In genomic region chr18:64919971-64920370, GRCh38 we compare ENCODE assay signal across 15 cellular contexts.
DNase-seq lines count a peak whose midpoint lies in the region; ATAC-seq, FAIRE-seq and TF ChIP-seq lines count a peak whose summit lies in the region.
"Had no signal": no experiment of that assay in that cellular context is flagged by ENCODE, and none has a peak within 500 bp of the region (broad histone marks: within the 10 kb centered on the region; RNA-seq: fewer than 3 reads in every experiment).

No MANE protein-coding gene starts in this region.

- H3K4me3 ChIP-seq in pancreas, result no peak overlapping the region
- H3K4me3 ChIP-seq: BLaER1 had no signal

- H3K27me3 ChIP-seq in pancreas, result no peaks in the 10 kb centered on the region
- H3K27me3 ChIP-seq: BLaER1 had no signal

- H3K27ac ChIP-seq in pancreas, result no peak overlapping the region
- H3K27ac ChIP-seq: 22Rv1, BLaER1 had no signal

- no peaks in the 10 kb centered on the region for H3K36me3 ChIP-seq in pancreas
- H3K36me3 ChIP-seq: BLaER1 had no signal

- ATAC-seq in pancreas (peak in 3 of 4 donors; percentile 41 to 80 (median 78)), GM18870 (IDR thresholded peaks at IDR 0.05; ENCODE audit: unreplicated experiment) (no peak)
- ATAC-seq: HepG2 had no signal

- no peak for TF ChIP-seq CTCF in pancreas (IDR thresholded peaks at IDR 0.05)

- DNase-seq in NCI-H748 (lab: John Stamatoyannopoulos, UW; ENCODE audit: unreplicated experiment), result peak; percentile 40
- DNase-seq in NCI-H748 treated with DMSO at 0.1 percent for 48 hours (lab: John Stamatoyannopoulos, UW), result no peak
- peak; percentile 78 for DNase-seq in NCI-H1417 treated with DMSO at 0.1 percent for 48 hours (lab: John Stamatoyannopoulos, UW)
- peak; percentile 77 for DNase-seq in NCI-H2081 treated with DMSO at 0.1 percent for 48 hours (lab: John Stamatoyannopoulos, UW)
- DNase-seq in pancreas, result no peak
- no peak for DNase-seq in NCI-H1092 treated with DMSO at 0.1 percent for 48 hours (lab: John Stamatoyannopoulos, UW)
- DNase-seq: CD8-positive, alpha-beta memory T cell; DMS 273 treated with DMSO at 0.1 percent for 48 hours; HCEC 1CT; HFFc6 had no signal

- intact Hi-C loops in pancreas (cut with DNase I), result no loop called here

- no peak for FAIRE-seq in pancreas (lab: Jason Lieb, UNC)
- FAIRE-seq: HepG2, HTR-8/SVneo had no signal

- H3K4me1 ChIP-seq in pancreas, result peaks cover 0 to 14% (median 0%) of the 10 kb centered on the region in 3 donors
- H3K4me1 ChIP-seq: BLaER1 had no signal

- H3K9me3 ChIP-seq in pancreas, result no peaks in the 10 kb centered on the region
- H3K9me3 ChIP-seq: BLaER1 had no signal

Comparison
In these comparisons a context has a peak if more than half of its experiments do, and no peak if none do; other contexts are left out.
1. DNase-seq: peak in NCI-H748 (single experiment), NCI-H1417 treated with DMSO at 0.1 percent for 48 hours (single experiment) and NCI-H2081 treated with DMSO at 0.1 percent for 48 hours (single experiment); none in NCI-H748 treated with DMSO at 0.1 percent for 48 hours (single experiment), pancreas (0 of 6) and NCI-H1092 treated with DMSO at 0.1 percent for 48 hours (single experiment).